Comparison of ENCODE assay signal across 14 cellular contexts in genomic region chr19:49425922-49426592, GRCh38. TPM values are rescaled to one million over a fixed set of nuclear protein-coding genes. Genes with fewer than 3 reads are reported as not detected.
DNase-seq lines count a peak whose midpoint lies in the region; ATAC-seq and TF ChIP-seq lines count a peak whose summit lies in the region.
"Had no signal": no experiment of that assay in that cellular context is flagged by ENCODE, and none has a peak within 500 bp of the region (broad histone marks: within the 10 kb centered on the region; RNA-seq: fewer than 3 reads in every experiment).

No MANE protein-coding gene starts in this region.

- no peak overlapping the region for H3K4ac ChIP-seq in mesendoderm (ENCODE audit: low read depth, low read length)

- H3K36me3 ChIP-seq in mesendoderm (ENCODE audit: control insufficient read depth, insufficient read depth, low read length) (no peaks in the 10 kb centered on the region), right atrium auricular region (no peaks in the 10 kb centered on the region)

- no peak overlapping the region for H3K23ac ChIP-seq in mesendoderm (ENCODE audit: low read length)

- no peaks in the 10 kb centered on the region for H3K79me2 ChIP-seq in mesendoderm (ENCODE audit: control insufficient read depth, insufficient read depth, low read length)

- ATAC-seq in HG03139 (IDR thresholded peaks at IDR 0.05; ENCODE audit: unreplicated experiment), result no peak
- ATAC-seq in HG03175 (IDR thresholded peaks at IDR 0.05; ENCODE audit: unreplicated experiment), result no peak
- ATAC-seq: right cardiac atrium; stimulated activated effector memory CD8-positive, alpha-beta T cell treated with anti-CD3 and anti-CD28 coated beads, Interleukin-12 subunit alpha, Interleukin-12 subunit beta, amount 100 ng/mL, for 72 hours had no signal

- no peak overlapping the region for H2BK120ac ChIP-seq in mesendoderm (ENCODE audit: low read depth, low read length)

- H3K9me3 ChIP-seq in right atrium auricular region, result no peaks in the 10 kb centered on the region

- no peak overlapping the region for H2BK15ac ChIP-seq in mesendoderm (replicated peaks; ENCODE audit: low read depth)

- no peak overlapping the region for H3K4me2 ChIP-seq in mesendoderm (ENCODE audit: low read length)

- H3K18ac ChIP-seq in mesendoderm (ENCODE audit: low read length), result no peak overlapping the region

- no peak overlapping the region for H4K5ac ChIP-seq in mesendoderm (ENCODE audit: low read length)

- no peak overlapping the region for H3K9ac ChIP-seq in mesendoderm (ENCODE audit: low read length)

- H3K4me1 ChIP-seq in mesendoderm (ENCODE audit: control insufficient read depth, low read depth, low read length), result no peaks in the 10 kb centered on the region
- H3K4me1 ChIP-seq in right atrium auricular region, result peaks cover 0 to 39% of the 10 kb centered on the region in 2 donors

- H4K8ac ChIP-seq in mesendoderm (ENCODE audit: low read depth, low read length), result no peak overlapping the region

- no peaks in the 10 kb centered on the region for H3K79me1 ChIP-seq in mesendoderm (ENCODE audit: low read length)

- no peak overlapping the region for H2BK5ac ChIP-seq in mesendoderm (ENCODE audit: low read length)

- H3K4me3 ChIP-seq in mesendoderm (ENCODE audit: low read length) (no peak overlapping the region), right atrium auricular region (no peak overlapping the region)
- H3K4me3 ChIP-seq: lung had no signal

- no peak overlapping the region for H3K56ac ChIP-seq in mesendoderm (ENCODE audit: low read length)

- WGBS in mesendoderm (ENCODE audit: extremely low coverage, insufficient coverage, low lambda C conversion rate), result no CpG with 5 or more reads among the region's 30 CpGs

- DNase-seq in NCI-H146 (lab: John Stamatoyannopoulos, UW) (peak; percentile 65), NCI-H146 treated with DMSO at 0.1 percent for 48 hours (lab: John Stamatoyannopoulos, UW; ENCODE audit: unreplicated experiment) (no peak), HT-29 (ENCODE audit: low spot score) (peak; percentile 56), UCSD-AML1 (lab: John Stamatoyannopoulos, UW; ENCODE audit: unreplicated experiment) (peak; percentile 37), mesendoderm (peak; percentile 71), right atrium auricular region (ENCODE audit: low spot score) (no peak)
- DNase-seq: NCI-H446, T1000 had no signal

- H3K27ac ChIP-seq in mesendoderm (ENCODE audit: low read depth, low read length) (no peak overlapping the region), right atrium auricular region (no peak overlapping the region)

- no peak overlapping the region for H2AK5ac ChIP-seq in mesendoderm (ENCODE audit: low read length)

- TF ChIP-seq CTCF in right atrium auricular region (IDR thresholded peaks at IDR 0.05), result no peak

- H3K27me3 ChIP-seq in mesendoderm (ENCODE audit: insufficient read depth, low read length, poor library complexity) (peaks cover 43% of the 10 kb centered on the region), right atrium auricular region (peaks cover 53 to 63% of the 10 kb centered on the region in 2 donors)

RNA-seq across cellular contexts. Expression of gene GFY, which starts 0.9 kb away (rescaled TPM):
- total RNA-seq in HT-29 (2014; rRNA removed; shearing (Covaris generic)), result not detected in 2 replicates
- polyA plus RNA-seq in mesendoderm (2013, experiment 1 of 2), result 0.29 TPM
- polyA plus RNA-seq in mesendoderm (2013, experiment 2 of 2), result 0.39 TPM
- total RNA-seq in right atrium auricular region, result not detected
- total RNA-seq: epithelial cell of proximal tubule, lung, right cardiac atrium had no signal
- polyA plus RNA-seq: lung, right cardiac atrium had no signal

RNA-seq across cellular contexts. Expression of gene PTH2, which starts 2.8 kb away (rescaled TPM):
- total RNA-seq in HT-29 (2014; rRNA removed; shearing (Covaris generic)), result not detected in 2 replicates
- not detected for polyA plus RNA-seq in mesendoderm (2013, experiment 1 of 2)
- polyA plus RNA-seq in mesendoderm (2013, experiment 2 of 2), result not detected
- not detected for total RNA-seq in right atrium auricular region
- total RNA-seq: epithelial cell of proximal tubule, lung, right cardiac atrium had no signal
- polyA plus RNA-seq: lung, right cardiac atrium had no signal

RNA-seq across cellular contexts. Expression of gene SLC17A7, which starts 15.3 kb away (rescaled TPM):
- 0.13 and 0.18 TPM in 2 replicates for total RNA-seq in HT-29 (2014; rRNA removed; shearing (Covaris generic))
- polyA plus RNA-seq in mesendoderm (2013, experiment 1 of 2), result 0.48 TPM
- polyA plus RNA-seq in mesendoderm (2013, experiment 2 of 2), result 0.43 TPM
- total RNA-seq in right atrium auricular region, result under 1 TPM; 0.59 to 0.67 TPM
- total RNA-seq: epithelial cell of proximal tubule had no signal

RNA-seq across cellular contexts. Expression of gene PIH1D1, which starts 25.6 kb away (rescaled TPM):
- total RNA-seq in HT-29 (2014; rRNA removed; shearing (Covaris generic)), result 337 and 351 TPM in 2 replicates
- polyA plus RNA-seq in mesendoderm (2013, experiment 1 of 2), result 102 TPM
- 102 TPM for polyA plus RNA-seq in mesendoderm (2013, experiment 2 of 2)
- total RNA-seq in right atrium auricular region, result 10 to 100 TPM; 55.8 to 61.5 TPM

RNA-seq across cellular contexts. Expression of gene ALDH16A1, which starts 27.0 kb away (rescaled TPM):
- total RNA-seq in HT-29 (2014; rRNA removed; shearing (Covaris generic)), result 214 and 224 TPM in 2 replicates
- polyA plus RNA-seq in mesendoderm (2013, experiment 1 of 2), result 17.6 TPM
- polyA plus RNA-seq in mesendoderm (2013, experiment 2 of 2), result 16.0 TPM
- 10 to 100 TPM in 1 of 2 donors, 1 to 10 TPM in 1; 9.5 to 18.5 TPM for total RNA-seq in right atrium auricular region

Comparison
In these comparisons a context has a peak if more than half of its experiments do, and no peak if none do; other contexts are left out.
1. DNase-seq: peak in NCI-H146 (single experiment), HT-29 (single experiment), UCSD-AML1 (single experiment) and mesendoderm (single experiment); none in NCI-H146 treated with DMSO at 0.1 percent for 48 hours (single experiment) and right atrium auricular region (single experiment).